In the genomic region with DNA sequence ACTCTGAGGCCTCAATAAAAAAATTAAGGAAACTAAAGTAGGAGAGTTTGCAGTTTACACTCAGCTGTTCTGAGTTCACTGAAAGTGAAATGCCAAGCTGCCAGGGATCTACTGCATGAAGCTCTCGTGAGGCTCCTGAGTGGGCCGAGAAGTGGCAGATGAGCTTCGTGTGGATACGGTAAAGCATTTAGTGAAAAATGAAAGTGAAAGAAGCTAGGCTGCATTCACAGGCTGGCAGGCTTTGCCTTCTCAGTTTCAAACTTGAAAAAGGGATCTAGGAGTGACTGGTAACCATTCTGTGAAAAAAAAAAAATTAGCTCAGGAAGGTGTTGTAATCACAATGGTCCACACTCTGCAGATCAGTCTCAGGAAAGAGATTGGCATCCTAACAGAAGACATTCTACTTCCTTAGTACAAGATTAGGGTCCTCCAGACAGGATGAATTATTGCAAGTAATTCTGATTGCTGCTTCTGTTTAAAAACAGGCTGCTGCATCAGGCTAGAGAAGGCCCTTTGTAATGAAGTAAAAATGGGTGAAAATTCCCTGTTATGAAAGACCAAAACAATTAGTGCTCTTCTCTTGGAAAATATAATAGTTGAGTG, we compare ENCODE assay signal across 8 cellular contexts.
DNase-seq lines count a peak whose midpoint lies in the region; ATAC-seq, FAIRE-seq and TF ChIP-seq lines count a peak whose summit lies in the region.

No MANE protein-coding gene starts in this region.

- H3K27ac Mint-ChIP-seq in stimulated activated memory B cell treated with anti-CD40 and anti-IgM and Interleukin-4, amounts not matched to agents 10 μg/mL and 1 μg/mL and 100 μg/mL, for 72 hours: peak overlapping the region; percentile 85

- H3K9me3 ChIP-seq in MM.1S (replicated peaks; ENCODE audit: insufficient read depth, low read length): no peaks in the 10 kb centered on the region
- no peaks in the 10 kb centered on the region for H3K9me3 ChIP-seq in colonic mucosa
- H3K9me3 ChIP-seq in mucosa of stomach (ENCODE audit: control insufficient read depth, low read length): no peaks in the 10 kb centered on the region

- no peaks in the 10 kb centered on the region for H3K9me3 Mint-ChIP-seq in stimulated activated memory B cell treated with anti-CD40 and anti-IgM and Interleukin-4, amounts not matched to agents 10 μg/mL and 1 μg/mL and 100 μg/mL, for 72 hours

- peaks cover 8% of the 10 kb centered on the region for H3K4me1 ChIP-seq in MM.1S (ENCODE audit: low read length)
- no peaks in the 10 kb centered on the region for H3K4me1 ChIP-seq in colonic mucosa
- no peaks in the 10 kb centered on the region for H3K4me1 ChIP-seq in mucosa of stomach (ENCODE audit: control insufficient read depth, insufficient read depth, low read length)

- no peaks in the 10 kb centered on the region for H3K79me2 ChIP-seq in MM.1S (ENCODE audit: low read length)

- H2AFZ ChIP-seq in MM.1S (ENCODE audit: low read length): peak overlapping the region; percentile 27

- H3K9ac ChIP-seq in MM.1S (ENCODE audit: low read length): no peak overlapping the region
- peak overlapping the region; percentile 3 to 37 for H3K9ac ChIP-seq in colonic mucosa (ENCODE audit: low read depth in 2 of 2, low read length in 2 of 2)
- peak overlapping the region; percentile 15 for H3K9ac ChIP-seq in mucosa of stomach (ENCODE audit: low read length)

- H3K9me2 ChIP-seq in MM.1S (replicated peaks; ENCODE audit: insufficient read depth, low read length): no peaks in the 10 kb centered on the region

- FAIRE-seq in GM12892 (lab: Jason Lieb, UNC) (peak; percentile 64), H54 (lab: Jason Lieb, UNC) (peak; percentile 71)

- peak overlapping the region; percentile 72 for H3K4me3 Mint-ChIP-seq in stimulated activated memory B cell treated with anti-CD40 and anti-IgM and Interleukin-4, amounts not matched to agents 10 μg/mL and 1 μg/mL and 100 μg/mL, for 72 hours

- H3K36me3 ChIP-seq in MM.1S (replicated peaks; ENCODE audit: insufficient read depth, low read length) (no peaks in the 10 kb centered on the region), colonic mucosa (no peaks in the 10 kb centered on the region), mucosa of stomach (ENCODE audit: control insufficient read depth, insufficient read depth, low read length) (no peaks in the 10 kb centered on the region)

- no peaks in the 10 kb centered on the region for H3K27me3 Mint-ChIP-seq in stimulated activated memory B cell treated with anti-CD40 and anti-IgM and Interleukin-4, amounts not matched to agents 10 μg/mL and 1 μg/mL and 100 μg/mL, for 72 hours

- H3K4me1 Mint-ChIP-seq in stimulated activated memory B cell treated with anti-CD40 and anti-IgM and Interleukin-4, amounts not matched to agents 10 μg/mL and 1 μg/mL and 100 μg/mL, for 72 hours: peaks cover 6% of the 10 kb centered on the region

- H4K20me1 ChIP-seq in MM.1S (ENCODE audit: insufficient read depth, low read length): no peaks in the 10 kb centered on the region

- peaks cover 12% of the 10 kb centered on the region; the same call in 1 of the 2 replicates for H3F3A ChIP-seq in MM.1S (ENCODE audit: insufficient read depth, low read length)

- H3K4me3 ChIP-seq in MM.1S (ENCODE audit: low read length) (peak overlapping the region; percentile 35), colonic mucosa (peak overlapping the region; percentile 9), mucosa of stomach (ENCODE audit: low read length) (no peak overlapping the region)

- no peaks in the 10 kb centered on the region for H3K27me3 ChIP-seq in MM.1S (replicated peaks; ENCODE audit: insufficient read depth, low read length)
- H3K27me3 ChIP-seq in colonic mucosa: no peaks in the 10 kb centered on the region
- H3K27me3 ChIP-seq in mucosa of stomach (ENCODE audit: control insufficient read depth, insufficient read depth, low read length): no peaks in the 10 kb centered on the region

- no peak for TF ChIP-seq POLR2A in GM12892 (IDR thresholded peaks at IDR 0.05; ENCODE audit: low read depth, low read length)
- no peak for TF ChIP-seq POLR2A in H54 (IDR thresholded peaks at IDR 0.05; ENCODE audit: low read depth, low read length)

- no peaks in the 10 kb centered on the region for H3K36me3 Mint-ChIP-seq in stimulated activated memory B cell treated with anti-CD40 and anti-IgM and Interleukin-4, amounts not matched to agents 10 μg/mL and 1 μg/mL and 100 μg/mL, for 72 hours

- DNase-seq in GM12892 (ENCODE audit: insufficient read length) (peak; percentile 9), H54 (ENCODE audit: insufficient read length, low spot score) (peak; percentile 6), MM.1S (peak; percentile 92), colonic mucosa (peak; percentile 29), SHP77 treated with DMSO at 0.1 percent for 48 hours (lab: John Stamatoyannopoulos, UW) (no peak)

- peak overlapping the region; percentile 26; the same call in 1 of the 2 replicates for H3K27ac ChIP-seq in MM.1S (ENCODE audit: low read length)
- H3K27ac ChIP-seq in colonic mucosa: peak overlapping the region; percentile 39

- TF ChIP-seq CTCF in MM.1S (IDR thresholded peaks at IDR 0.05; ENCODE audit: low read length) (no peak), colonic mucosa (IDR thresholded peaks at IDR 0.05) (no peak)

- peak; percentile 93 for ATAC-seq in activated CD4-positive, CD25-positive, alpha-beta regulatory T cell treated with anti-CD3 and anti-CD28 coated beads, Interleukin-2, amount 50 U/mL, for 24 hours
- peak; percentile 92 for ATAC-seq in stimulated activated memory B cell treated with anti-CD40 and anti-IgM and Interleukin-4, amounts not matched to agents 10 μg/mL and 1 μg/mL and 100 μg/mL, for 72 hours

- H3K4me2 ChIP-seq in MM.1S (ENCODE audit: low read depth, low read length): peak overlapping the region; percentile 66

- intact Hi-C loops in colonic mucosa (cut with DNase I): no loop called here
